1 cellular context compared by ENCODE assay signal in genomic region chr20:25173886-25174308, GRCh38.
TF ChIP-seq lines count a peak whose summit lies in the region.

No MANE protein-coding gene starts in this region.

TF ChIP-seq in HepG2, 621 proteins besides CTCF, POLR2A, EP300 and RAD21 (continued from another document and continues in another):
- TF ChIP-seq, protein P1, sequence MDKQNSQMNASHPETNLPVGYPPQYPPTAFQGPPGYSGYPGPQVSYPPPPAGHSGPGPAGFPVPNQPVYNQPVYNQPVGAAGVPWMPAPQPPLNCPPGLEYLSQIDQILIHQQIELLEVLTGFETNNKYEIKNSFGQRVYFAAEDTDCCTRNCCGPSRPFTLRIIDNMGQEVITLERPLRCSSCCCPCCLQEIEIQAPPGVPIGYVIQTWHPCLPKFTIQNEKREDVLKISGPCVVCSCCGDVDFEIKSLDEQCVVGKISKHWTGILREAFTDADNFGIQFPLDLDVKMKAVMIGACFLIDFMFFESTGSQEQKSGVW (CRISPR knock-in tag; IDR thresholded peaks at IDR 0.05; ENCODE audit: borderline replicate concordance): no peak
- TF ChIP-seq ZNF317 (CRISPR knock-in tag; IDR thresholded peaks at IDR 0.05) (no peak), ADNP (CRISPR knock-in tag; IDR thresholded peaks at IDR 0.05) (0 out of 2 replicates have a peak, but pooled peaks have one; percentile 16), ELF1 (CRISPR knock-in tag; IDR thresholded peaks at IDR 0.05) (no peak), SP2 (CRISPR knock-in tag; IDR thresholded peaks at IDR 0.05) (no peak), MED8 (CRISPR knock-in tag; IDR thresholded peaks at IDR 0.05; ENCODE audit: insufficient replicate concordance) (no peak), FOXP1 (IDR thresholded peaks at IDR 0.05) (no peak), FOXP1 (CRISPR knock-in tag; IDR thresholded peaks at IDR 0.05) (peak; percentile 78), AGO2 (optimal IDR thresholded peaks at IDR 0.05; ENCODE audit: low read depth, low read length) (no peak), HIVEP1 (CRISPR knock-in tag; IDR thresholded peaks at IDR 0.05) (no peak), ZNF503 (CRISPR knock-in tag; IDR thresholded peaks at IDR 0.05) (peak; percentile 36; the same call in 1 of the 2 replicates), NR2F6 (IDR thresholded peaks at IDR 0.05) (peak; percentile 97), NR2F6 (CRISPR knock-in tag; IDR thresholded peaks at IDR 0.05) (peak; percentile 96), ZNF772 (CRISPR knock-in tag; IDR thresholded peaks at IDR 0.05) (peak; percentile 66; the same call in 1 of the 2 replicates), U2AF1 (optimal IDR thresholded peaks at IDR 0.05; ENCODE audit: low read depth, low read length) (no peak), MTA1 (CRISPR knock-in tag; IDR thresholded peaks at IDR 0.05; ENCODE audit: borderline replicate concordance) (no peak), ZSCAN31 (CRISPR knock-in tag; IDR thresholded peaks at IDR 0.05; ENCODE audit: low read depth) (no peak), YY1 (IDR thresholded peaks at IDR 0.05; ENCODE audit: insufficient read depth, insufficient replicate concordance, low read depth, low read length) (peak; percentile 61), ZNF644 (CRISPR knock-in tag; IDR thresholded peaks at IDR 0.05; ENCODE audit: low read depth) (peak; percentile 100), ZFY (CRISPR knock-in tag; IDR thresholded peaks at IDR 0.05) (peak; percentile 32; the same call in 1 of the 2 replicates), JARID2 (CRISPR knock-in tag; IDR thresholded peaks at IDR 0.05; ENCODE audit: insufficient replicate concordance) (no peak), TBX3 (IDR thresholded peaks at IDR 0.05; ENCODE audit: borderline replicate concordance) (no peak), CREB1 (IDR thresholded peaks at IDR 0.05) (0 out of 2 replicates have a peak, but pooled peaks have one; percentile 7), CREB1 (CRISPR knock-in tag; IDR thresholded peaks at IDR 0.05) (peak; percentile 41; the same call in 1 of the 2 replicates), RORA (CRISPR knock-in tag; IDR thresholded peaks at IDR 0.05) (no peak), PAF1 (CRISPR knock-in tag; IDR thresholded peaks at IDR 0.05) (no peak), SNAI1 (CRISPR knock-in tag; IDR thresholded peaks at IDR 0.05; ENCODE audit: borderline replicate concordance) (no peak), CREB3 (CRISPR knock-in tag; IDR thresholded peaks at IDR 0.05) (no peak), ZNF761 (CRISPR knock-in tag; conservative IDR thresholded peaks at IDR 0.05) (0 out of 2 replicates have a peak, but pooled peaks have one; percentile 40), GATAD1 (CRISPR knock-in tag; IDR thresholded peaks at IDR 0.05) (peak; percentile 41), KDM4B (CRISPR knock-in tag; IDR thresholded peaks at IDR 0.05) (no peak), STAG1 (CRISPR knock-in tag; IDR thresholded peaks at IDR 0.05) (no peak), SYNCRIP (IDR thresholded peaks at IDR 0.05; ENCODE audit: insufficient read depth, low read depth, low read length) (no peak)
- TF ChIP-seq, protein P2, sequence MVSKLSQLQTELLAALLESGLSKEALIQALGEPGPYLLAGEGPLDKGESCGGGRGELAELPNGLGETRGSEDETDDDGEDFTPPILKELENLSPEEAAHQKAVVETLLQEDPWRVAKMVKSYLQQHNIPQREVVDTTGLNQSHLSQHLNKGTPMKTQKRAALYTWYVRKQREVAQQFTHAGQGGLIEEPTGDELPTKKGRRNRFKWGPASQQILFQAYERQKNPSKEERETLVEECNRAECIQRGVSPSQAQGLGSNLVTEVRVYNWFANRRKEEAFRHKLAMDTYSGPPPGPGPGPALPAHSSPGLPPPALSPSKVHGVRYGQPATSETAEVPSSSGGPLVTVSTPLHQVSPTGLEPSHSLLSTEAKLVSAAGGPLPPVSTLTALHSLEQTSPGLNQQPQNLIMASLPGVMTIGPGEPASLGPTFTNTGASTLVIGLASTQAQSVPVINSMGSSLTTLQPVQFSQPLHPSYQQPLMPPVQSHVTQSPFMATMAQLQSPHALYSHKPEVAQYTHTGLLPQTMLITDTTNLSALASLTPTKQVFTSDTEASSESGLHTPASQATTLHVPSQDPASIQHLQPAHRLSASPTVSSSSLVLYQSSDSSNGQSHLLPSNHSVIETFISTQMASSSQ (IDR thresholded peaks at IDR 0.05; ENCODE audit: low read depth): 0 out of 2 replicates have a peak, but pooled peaks have one; percentile 58
- TF ChIP-seq, protein P2 (CRISPR knock-in tag; IDR thresholded peaks at IDR 0.05; ENCODE audit: borderline replicate concordance): peak; percentile 47; the same call in 1 of the 2 replicates
- TF ChIP-seq, protein P3, sequence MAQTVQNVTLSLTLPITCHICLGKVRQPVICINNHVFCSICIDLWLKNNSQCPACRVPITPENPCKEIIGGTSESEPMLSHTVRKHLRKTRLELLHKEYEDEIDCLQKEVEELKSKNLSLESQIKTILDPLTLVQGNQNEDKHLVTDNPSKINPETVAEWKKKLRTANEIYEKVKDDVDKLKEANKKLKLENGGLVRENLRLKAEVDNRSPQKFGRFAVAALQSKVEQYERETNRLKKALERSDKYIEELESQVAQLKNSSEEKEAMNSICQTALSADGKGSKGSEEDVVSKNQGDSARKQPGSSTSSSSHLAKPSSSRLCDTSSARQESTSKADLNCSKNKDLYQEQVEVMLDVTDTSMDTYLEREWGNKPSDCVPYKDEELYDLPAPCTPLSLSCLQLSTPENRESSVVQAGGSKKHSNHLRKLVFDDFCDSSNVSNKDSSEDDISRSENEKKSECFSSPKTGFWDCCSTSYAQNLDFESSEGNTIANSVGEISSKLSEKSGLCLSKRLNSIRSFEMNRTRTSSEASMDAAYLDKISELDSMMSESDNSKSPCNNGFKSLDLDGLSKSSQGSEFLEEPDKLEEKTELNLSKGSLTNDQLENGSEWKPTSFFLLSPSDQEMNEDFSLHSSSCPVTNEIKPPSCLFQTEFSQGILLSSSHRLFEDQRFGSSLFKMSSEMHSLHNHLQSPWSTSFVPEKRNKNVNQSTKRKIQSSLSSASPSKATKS (CRISPR knock-in tag; IDR thresholded peaks at IDR 0.05): no peak
- TF ChIP-seq, protein P4, sequence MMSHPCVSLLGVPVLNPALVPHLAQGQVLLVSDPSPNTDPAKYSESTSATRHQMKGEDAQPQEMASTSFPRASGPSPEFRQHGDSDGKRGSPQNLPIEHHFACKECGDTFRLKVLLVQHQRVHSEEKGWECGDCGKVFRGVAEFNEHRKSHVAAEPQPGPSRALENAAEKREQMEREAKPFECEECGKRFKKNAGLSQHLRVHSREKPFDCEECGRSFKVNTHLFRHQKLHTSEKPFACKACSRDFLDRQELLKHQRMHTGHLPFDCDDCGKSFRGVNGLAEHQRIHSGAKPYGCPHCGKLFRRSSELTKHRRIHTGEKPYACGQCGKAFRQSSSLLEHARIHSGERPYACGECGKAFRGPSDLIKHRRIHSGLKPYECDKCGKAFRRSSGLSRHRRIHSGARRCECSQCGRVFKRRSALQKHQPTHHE (CRISPR knock-in tag; IDR thresholded peaks at IDR 0.05; ENCODE audit: borderline replicate concordance): no peak
- TF ChIP-seq, protein P5, sequence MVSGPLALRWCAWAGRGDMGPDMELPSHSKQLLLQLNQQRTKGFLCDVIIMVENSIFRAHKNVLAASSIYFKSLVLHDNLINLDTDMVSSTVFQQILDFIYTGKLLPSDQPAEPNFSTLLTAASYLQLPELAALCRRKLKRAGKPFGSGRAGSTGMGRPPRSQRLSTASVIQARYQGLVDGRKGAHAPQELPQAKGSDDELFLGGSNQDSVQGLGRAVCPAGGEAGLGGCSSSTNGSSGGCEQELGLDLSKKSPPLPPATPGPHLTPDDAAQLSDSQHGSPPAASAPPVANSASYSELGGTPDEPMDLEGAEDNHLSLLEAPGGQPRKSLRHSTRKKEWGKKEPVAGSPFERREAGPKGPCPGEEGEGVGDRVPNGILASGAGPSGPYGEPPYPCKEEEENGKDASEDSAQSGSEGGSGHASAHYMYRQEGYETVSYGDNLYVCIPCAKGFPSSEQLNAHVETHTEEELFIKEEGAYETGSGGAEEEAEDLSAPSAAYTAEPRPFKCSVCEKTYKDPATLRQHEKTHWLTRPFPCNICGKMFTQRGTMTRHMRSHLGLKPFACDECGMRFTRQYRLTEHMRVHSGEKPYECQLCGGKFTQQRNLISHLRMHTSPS (CRISPR knock-in tag; IDR thresholded peaks at IDR 0.05; ENCODE audit: low read depth): no peak
- TF ChIP-seq, protein P6, sequence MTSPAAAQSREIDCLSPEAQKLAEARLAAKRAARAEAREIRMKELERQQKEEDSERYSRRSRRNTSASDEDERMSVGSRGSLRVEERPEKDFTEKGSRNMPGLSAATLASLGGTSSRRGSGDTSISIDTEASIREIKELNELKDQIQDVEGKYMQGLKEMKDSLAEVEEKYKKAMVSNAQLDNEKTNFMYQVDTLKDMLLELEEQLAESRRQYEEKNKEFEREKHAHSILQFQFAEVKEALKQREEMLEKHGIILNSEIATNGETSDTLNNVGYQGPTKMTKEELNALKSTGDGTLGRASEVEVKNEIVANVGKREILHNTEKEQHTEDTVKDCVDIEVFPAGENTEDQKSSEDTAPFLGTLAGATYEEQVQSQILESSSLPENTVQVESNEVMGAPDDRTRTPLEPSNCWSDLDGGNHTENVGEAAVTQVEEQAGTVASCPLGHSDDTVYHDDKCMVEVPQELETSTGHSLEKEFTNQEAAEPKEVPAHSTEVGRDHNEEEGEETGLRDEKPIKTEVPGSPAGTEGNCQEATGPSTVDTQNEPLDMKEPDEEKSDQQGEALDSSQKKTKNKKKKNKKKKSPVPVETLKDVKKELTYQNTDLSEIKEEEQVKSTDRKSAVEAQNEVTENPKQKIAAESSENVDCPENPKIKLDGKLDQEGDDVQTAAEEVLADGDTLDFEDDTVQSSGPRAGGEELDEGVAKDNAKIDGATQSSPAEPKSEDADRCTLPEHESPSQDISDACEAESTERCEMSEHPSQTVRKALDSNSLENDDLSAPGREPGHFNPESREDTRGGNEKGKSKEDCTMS (CRISPR knock-in tag; conservative IDR thresholded peaks at IDR 0.05): no peak
- TF ChIP-seq, protein P7, sequence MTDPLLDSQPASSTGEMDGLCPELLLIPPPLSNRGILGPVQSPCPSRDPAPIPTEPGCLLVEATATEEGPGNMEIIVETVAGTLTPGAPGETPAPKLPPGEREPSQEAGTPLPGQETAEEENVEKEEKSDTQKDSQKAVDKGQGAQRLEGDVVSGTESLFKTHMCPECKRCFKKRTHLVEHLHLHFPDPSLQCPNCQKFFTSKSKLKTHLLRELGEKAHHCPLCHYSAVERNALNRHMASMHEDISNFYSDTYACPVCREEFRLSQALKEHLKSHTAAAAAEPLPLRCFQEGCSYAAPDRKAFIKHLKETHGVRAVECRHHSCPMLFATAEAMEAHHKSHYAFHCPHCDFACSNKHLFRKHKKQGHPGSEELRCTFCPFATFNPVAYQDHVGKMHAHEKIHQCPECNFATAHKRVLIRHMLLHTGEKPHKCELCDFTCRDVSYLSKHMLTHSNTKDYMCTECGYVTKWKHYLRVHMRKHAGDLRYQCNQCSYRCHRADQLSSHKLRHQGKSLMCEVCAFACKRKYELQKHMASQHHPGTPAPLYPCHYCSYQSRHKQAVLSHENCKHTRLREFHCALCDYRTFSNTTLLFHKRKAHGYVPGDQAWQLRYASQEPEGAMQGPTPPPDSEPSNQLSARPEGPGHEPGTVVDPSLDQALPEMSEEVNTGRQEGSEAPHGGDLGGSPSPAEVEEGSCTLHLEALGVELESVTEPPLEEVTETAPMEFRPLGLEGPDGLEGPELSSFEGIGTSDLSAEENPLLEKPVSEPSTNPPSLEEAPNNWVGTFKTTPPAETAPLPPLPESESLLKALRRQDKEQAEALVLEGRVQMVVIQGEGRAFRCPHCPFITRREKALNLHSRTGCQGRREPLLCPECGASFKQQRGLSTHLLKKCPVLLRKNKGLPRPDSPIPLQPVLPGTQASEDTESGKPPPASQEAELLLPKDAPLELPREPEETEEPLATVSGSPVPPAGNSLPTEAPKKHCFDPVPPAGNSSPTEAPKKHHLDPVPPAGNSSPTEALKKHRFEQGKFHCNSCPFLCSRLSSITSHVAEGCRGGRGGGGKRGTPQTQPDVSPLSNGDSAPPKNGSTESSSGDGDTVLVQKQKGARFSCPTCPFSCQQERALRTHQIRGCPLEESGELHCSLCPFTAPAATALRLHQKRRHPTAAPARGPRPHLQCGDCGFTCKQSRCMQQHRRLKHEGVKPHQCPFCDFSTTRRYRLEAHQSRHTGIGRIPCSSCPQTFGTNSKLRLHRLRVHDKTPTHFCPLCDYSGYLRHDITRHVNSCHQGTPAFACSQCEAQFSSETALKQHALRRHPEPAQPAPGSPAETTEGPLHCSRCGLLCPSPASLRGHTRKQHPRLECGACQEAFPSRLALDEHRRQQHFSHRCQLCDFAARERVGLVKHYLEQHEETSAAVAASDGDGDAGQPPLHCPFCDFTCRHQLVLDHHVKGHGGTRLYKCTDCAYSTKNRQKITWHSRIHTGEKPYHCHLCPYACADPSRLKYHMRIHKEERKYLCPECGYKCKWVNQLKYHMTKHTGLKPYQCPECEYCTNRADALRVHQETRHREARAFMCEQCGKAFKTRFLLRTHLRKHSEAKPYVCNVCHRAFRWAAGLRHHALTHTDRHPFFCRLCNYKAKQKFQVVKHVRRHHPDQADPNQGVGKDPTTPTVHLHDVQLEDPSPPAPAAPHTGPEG (CRISPR knock-in tag; IDR thresholded peaks at IDR 0.05): no peak
